Comparison of ENCODE assay signal across 1 cellular context in the genomic region with DNA sequence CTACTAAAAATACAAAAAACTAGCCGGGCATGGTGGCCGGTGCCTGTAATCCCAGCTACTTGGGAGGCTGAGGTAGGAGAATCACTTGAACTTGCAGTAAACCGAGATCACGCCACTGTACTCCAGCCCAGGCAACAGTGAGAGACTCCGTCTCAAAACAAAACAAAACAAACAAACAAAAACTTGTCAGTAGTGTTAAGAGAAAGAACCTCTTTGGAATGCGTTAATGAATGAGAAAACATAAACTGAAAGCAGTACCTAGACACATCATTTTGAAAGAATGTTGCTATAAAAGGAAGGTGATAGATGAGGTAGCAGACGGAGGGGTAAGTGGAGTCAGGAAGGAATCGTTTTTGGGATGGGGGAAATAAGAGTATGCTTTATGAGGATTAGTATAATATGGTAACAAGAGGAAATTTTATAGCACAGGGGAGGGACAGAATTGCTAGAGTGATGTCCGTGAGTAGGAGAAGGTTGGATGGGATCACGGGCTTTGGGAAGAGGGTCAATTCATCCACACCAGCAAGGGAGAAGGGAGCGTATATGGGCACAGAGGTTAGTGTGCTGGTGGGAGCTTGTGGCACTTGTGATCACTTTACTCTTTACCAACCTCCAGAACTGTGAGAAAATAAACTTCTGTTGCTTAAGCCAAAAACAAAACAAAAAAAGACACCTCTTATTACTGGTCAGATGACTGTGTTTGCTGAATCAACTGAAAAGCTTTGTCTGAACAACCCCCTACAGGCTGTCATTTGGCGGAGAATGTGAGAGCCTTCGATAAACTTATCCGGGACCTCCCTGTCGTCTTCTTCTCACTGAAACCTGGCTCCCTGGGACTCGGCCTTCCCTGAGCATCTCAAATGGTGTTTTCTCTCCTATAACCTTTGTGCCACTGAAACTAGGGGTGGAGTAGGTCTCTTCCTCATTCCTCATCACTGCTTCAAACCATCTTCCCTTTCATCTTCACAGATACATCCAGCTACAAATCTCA.
TF ChIP-seq lines count a peak whose summit lies in the region.

No MANE protein-coding gene starts in this region.

TF ChIP-seq in GM12878, 131 proteins besides CTCF, POLR2A, EP300 and RAD21 (continued from another document):
- TF ChIP-seq EED (IDR thresholded peaks at IDR 0.05; ENCODE audit: low read depth) (peak; percentile 16; the same call in 1 of the 2 replicates), FOXM1 (IDR thresholded peaks at IDR 0.05; ENCODE audit: low read depth, low read length) (no peak), ZZZ3 (IDR thresholded peaks at IDR 0.05; ENCODE audit: control insufficient read depth, insufficient read length, low read depth) (no peak), RUNX3 (IDR thresholded peaks at IDR 0.05; ENCODE audit: low read length) (no peak), MXI1 (IDR thresholded peaks at IDR 0.05; ENCODE audit: low read depth, low read length) (no peak), KAT2A (conservative IDR thresholded peaks at IDR 0.05; ENCODE audit: control insufficient read depth, low read depth, low read length) (no peak), MEF2B (IDR thresholded peaks at IDR 0.05; ENCODE audit: partially characterized antibody, poor library complexity, severe bottlenecking) (peak; percentile 86), POU2F2 (IDR thresholded peaks at IDR 0.05; ENCODE audit: borderline replicate concordance, low read depth, low read length) (no peak), STAT3 (IDR thresholded peaks at IDR 0.05; ENCODE audit: low read depth, low read length) (no peak), RBBP5 (conservative IDR thresholded peaks at IDR 0.05) (no peak), MEF2A (IDR thresholded peaks at IDR 0.05; ENCODE audit: insufficient read depth, low read depth, low read length) (peak; percentile 61; the same call in 1 of the 2 replicates), NR2C2 (IDR thresholded peaks at IDR 0.05; ENCODE audit: borderline replicate concordance, control insufficient read depth, insufficient read length, low read depth) (no peak), CBX3 (IDR thresholded peaks at IDR 0.05; ENCODE audit: borderline replicate concordance, low read depth) (no peak), SMC3 (IDR thresholded peaks at IDR 0.05; ENCODE audit: borderline replicate concordance, low read length) (no peak), SMAD1 (IDR thresholded peaks at IDR 0.05; ENCODE audit: low read depth, partially characterized antibody) (no peak), ETV6 (conservative IDR thresholded peaks at IDR 0.05 in 1 of 2, IDR thresholded peaks at IDR 0.05 in 1 of 2; ENCODE audit: borderline replicate concordance in 1 of 2, low read depth in 1 of 2) (no peak), BHLHE40 (IDR thresholded peaks at IDR 0.05; ENCODE audit: borderline replicate concordance in 1 of 2, low read depth in 2 of 2, low read length in 1 of 2) (no peak; a peak in 1 of 4 replicates), ATF7 (IDR thresholded peaks at IDR 0.05; ENCODE audit: low read depth) (peak; percentile 73), ZBED1 (IDR thresholded peaks at IDR 0.05; ENCODE audit: borderline replicate concordance) (no peak), CHD4 (IDR thresholded peaks at IDR 0.05) (no peak), NRF1 (conservative IDR thresholded peaks at IDR 0.05; ENCODE audit: low read depth, low read length) (no peak), TCF12 (IDR thresholded peaks at IDR 0.05; ENCODE audit: low read depth, low read length) (no peak), IKZF2 (IDR thresholded peaks at IDR 0.05) (peak; percentile 85 to 87), CREM (IDR thresholded peaks at IDR 0.05; ENCODE audit: low read depth) (no peak), IKZF1 (conservative IDR thresholded peaks at IDR 0.05) (peak; percentile 44; the same call in 1 of the 2 replicates)
- TF ChIP-seq, protein P1, sequence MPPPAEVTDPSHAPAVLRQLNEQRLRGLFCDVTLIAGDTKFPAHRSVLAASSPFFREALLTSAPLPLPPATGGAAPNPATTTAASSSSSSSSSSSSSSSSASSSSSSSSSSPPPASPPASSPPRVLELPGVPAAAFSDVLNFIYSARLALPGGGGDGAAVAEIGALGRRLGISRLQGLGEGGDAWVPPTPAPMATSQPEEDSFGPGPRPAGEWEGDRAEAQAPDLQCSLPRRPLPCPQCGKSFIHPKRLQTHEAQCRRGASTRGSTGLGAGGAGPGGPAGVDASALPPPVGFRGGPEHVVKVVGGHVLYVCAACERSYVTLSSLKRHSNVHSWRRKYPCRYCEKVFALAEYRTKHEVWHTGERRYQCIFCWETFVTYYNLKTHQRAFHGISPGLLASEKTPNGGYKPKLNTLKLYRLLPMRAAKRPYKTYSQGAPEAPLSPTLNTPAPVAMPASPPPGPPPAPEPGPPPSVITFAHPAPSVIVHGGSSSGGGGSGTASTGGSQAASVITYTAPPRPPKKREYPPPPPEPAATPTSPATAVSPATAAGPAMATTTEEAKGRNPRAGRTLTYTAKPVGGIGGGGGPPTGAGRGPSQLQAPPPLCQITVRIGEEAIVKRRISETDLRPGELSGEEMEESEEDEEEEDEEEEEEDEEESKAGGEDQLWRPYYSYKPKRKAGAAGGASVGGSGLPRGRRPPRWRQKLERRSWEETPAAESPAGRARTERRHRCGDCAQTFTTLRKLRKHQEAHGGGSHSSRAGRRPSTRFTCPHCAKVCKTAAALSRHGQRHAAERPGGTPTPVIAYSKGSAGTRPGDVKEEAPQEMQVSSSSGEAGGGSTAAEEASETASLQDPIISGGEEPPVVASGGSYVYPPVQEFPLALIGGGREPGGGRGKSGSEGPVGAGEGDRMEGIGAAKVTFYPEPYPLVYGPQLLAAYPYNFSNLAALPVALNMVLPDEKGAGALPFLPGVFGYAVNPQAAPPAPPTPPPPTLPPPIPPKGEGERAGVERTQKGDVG (CRISPR knock-in tag; IDR thresholded peaks at IDR 0.05) = no peak
- TF ChIP-seq, protein P2, sequence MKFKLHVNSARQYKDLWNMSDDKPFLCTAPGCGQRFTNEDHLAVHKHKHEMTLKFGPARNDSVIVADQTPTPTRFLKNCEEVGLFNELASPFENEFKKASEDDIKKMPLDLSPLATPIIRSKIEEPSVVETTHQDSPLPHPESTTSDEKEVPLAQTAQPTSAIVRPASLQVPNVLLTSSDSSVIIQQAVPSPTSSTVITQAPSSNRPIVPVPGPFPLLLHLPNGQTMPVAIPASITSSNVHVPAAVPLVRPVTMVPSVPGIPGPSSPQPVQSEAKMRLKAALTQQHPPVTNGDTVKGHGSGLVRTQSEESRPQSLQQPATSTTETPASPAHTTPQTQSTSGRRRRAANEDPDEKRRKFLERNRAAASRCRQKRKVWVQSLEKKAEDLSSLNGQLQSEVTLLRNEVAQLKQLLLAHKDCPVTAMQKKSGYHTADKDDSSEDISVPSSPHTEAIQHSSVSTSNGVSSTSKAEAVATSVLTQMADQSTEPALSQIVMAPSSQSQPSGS (IDR thresholded peaks at IDR 0.05; ENCODE audit: low read length) = peak; percentile 51; the same call in 1 of the 2 replicates
- TF ChIP-seq, protein P3, sequence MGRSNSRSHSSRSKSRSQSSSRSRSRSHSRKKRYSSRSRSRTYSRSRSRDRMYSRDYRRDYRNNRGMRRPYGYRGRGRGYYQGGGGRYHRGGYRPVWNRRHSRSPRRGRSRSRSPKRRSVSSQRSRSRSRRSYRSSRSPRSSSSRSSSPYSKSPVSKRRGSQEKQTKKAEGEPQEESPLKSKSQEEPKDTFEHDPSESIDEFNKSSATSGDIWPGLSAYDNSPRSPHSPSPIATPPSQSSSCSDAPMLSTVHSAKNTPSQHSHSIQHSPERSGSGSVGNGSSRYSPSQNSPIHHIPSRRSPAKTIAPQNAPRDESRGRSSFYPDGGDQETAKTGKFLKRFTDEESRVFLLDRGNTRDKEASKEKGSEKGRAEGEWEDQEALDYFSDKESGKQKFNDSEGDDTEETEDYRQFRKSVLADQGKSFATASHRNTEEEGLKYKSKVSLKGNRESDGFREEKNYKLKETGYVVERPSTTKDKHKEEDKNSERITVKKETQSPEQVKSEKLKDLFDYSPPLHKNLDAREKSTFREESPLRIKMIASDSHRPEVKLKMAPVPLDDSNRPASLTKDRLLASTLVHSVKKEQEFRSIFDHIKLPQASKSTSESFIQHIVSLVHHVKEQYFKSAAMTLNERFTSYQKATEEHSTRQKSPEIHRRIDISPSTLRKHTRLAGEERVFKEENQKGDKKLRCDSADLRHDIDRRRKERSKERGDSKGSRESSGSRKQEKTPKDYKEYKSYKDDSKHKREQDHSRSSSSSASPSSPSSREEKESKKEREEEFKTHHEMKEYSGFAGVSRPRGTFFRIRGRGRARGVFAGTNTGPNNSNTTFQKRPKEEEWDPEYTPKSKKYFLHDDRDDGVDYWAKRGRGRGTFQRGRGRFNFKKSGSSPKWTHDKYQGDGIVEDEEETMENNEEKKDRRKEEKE (IDR thresholded peaks at IDR 0.05) = no peak
